24 cellular contexts compared by ENCODE assay signal in genomic region chr4:95021099-95021498, GRCh38.
DNase-seq lines count a peak whose midpoint lies in the region; ATAC-seq, FAIRE-seq and TF ChIP-seq lines count a peak whose summit lies in the region.
"Had no signal": no experiment of that assay in that cellular context is flagged by ENCODE, and none has a peak within 500 bp of the region (broad histone marks: within the 10 kb centered on the region; RNA-seq: fewer than 3 reads in every experiment).

No MANE protein-coding gene starts in this region.

- H3K27me3 Mint-ChIP-seq in MCF 10A (ENCODE audit: insufficient read depth, unreplicated experiment), result no peaks in the 10 kb centered on the region
- H3K27me3 Mint-ChIP-seq: CD4-positive, alpha-beta memory T cell; CD4-positive, CD25-positive, alpha-beta regulatory T cell; CD8-positive, alpha-beta memory T cell had no signal

- WGBS in A549 (ENCODE audit: missing lambda C conversion rate), result 93% methylated on average over 1 of the region's 1 CpG

- H3K4me2 ChIP-seq in A549, result peak overlapping the region; percentile 75; the same call in 1 of the 3 replicates
- H3K4me2 ChIP-seq: BLaER1 had no signal

- no peak for TF ChIP-seq RAD21 in A549 (conservative IDR thresholded peaks at IDR 0.05 in 1 of 2, IDR thresholded peaks at IDR 0.05 in 1 of 2)

- no peak for TF ChIP-seq CTCF in A549 (IDR thresholded peaks at IDR 0.05)
- no peak for TF ChIP-seq CTCF in D721Med (IDR thresholded peaks at IDR 0.05; ENCODE audit: insufficient read depth, missing control alignments)
- TF ChIP-seq CTCF in MCF 10A (IDR thresholded peaks at IDR 0.05; ENCODE audit: unreplicated experiment), result no peak

- no peaks in the 10 kb centered on the region for H3K9me3 Mint-ChIP-seq in MCF 10A (ENCODE audit: unreplicated experiment)
- H3K9me3 Mint-ChIP-seq: CD8-positive, alpha-beta memory T cell had no signal

- no peaks in the 10 kb centered on the region for H3K9me3 ChIP-seq in A549
- no peaks in the 10 kb centered on the region for H3K9me3 ChIP-seq in SK-N-MC (ENCODE audit: low read depth, low read length)
- H3K9me3 ChIP-seq: BE2C, BLaER1 had no signal

- BruUV-seq in MCF 10A (replicated peaks; lab: Mats Ljungman, UMichigan), result no TSS peak

- DNase-seq in A549 (ENCODE audit: low read depth in 1 of 2, low spot score in 1 of 2), result no peak
- DNase-seq in D721Med (ENCODE audit: insufficient read length, low spot score), result no peak
- no peak for DNase-seq in SK-N-MC (ENCODE audit: low read depth, low spot score)
- DNase-seq in head of caudate nucleus, result no peak
- no peak for DNase-seq in MCF 10A (ENCODE audit: unreplicated experiment)
- DNase-seq in AG20443 (ENCODE audit: low spot score), result no peak
- DNase-seq: ACHN; BE2C; C1 segment of cervical spinal cord; CD4-positive, CD25-positive, alpha-beta regulatory T cell; CD8-positive, alpha-beta memory T cell; COR-L47; DMS79 treated with DMSO at 0.1 percent for 48 hours; GF-D8 had no signal

- ATAC-seq in A549 (no peak), GM21723 (IDR thresholded peaks at IDR 0.05; ENCODE audit: unreplicated experiment) (no peak)
- ATAC-seq: GM12878 had no signal

- intact Hi-C loops in head of caudate nucleus (cut with DNase I), result no loop called here
- intact Hi-C loops in MCF 10A (cut with micrococcal nuclease), result loop anchor here (5.0 kb wide), 1 partner anchor 84 kb away; no protein-coding TSS in a partner anchor

- H3K36me3 ChIP-seq in SK-N-MC (ENCODE audit: insufficient read depth, low read length), result no peaks in the 10 kb centered on the region
- H3K36me3 ChIP-seq: BE2C, BLaER1 had no signal

- H3K27ac ChIP-seq in A549 (peak overlapping the region in 1 of 2 experiments; percentile 34; a peak in 1 of 6 replicates), SK-N-MC (peak overlapping the region; percentile 11; the same call in 1 of the 2 replicates)
- H3K27ac ChIP-seq: 22Rv1, BLaER1 had no signal

- H3K4me3 ChIP-seq in A549 (no peak overlapping the region), SK-N-MC (no peak overlapping the region)
- H3K4me3 ChIP-seq: BLaER1, GM12878 had no signal

- H3K4me3 Mint-ChIP-seq in MCF 10A (ENCODE audit: unreplicated experiment), result no peak overlapping the region
- H3K4me3 Mint-ChIP-seq: CD14-positive monocyte; CD4-positive, alpha-beta memory T cell; CD4-positive, CD25-positive, alpha-beta regulatory T cell; CD8-positive, alpha-beta memory T cell had no signal

- TF ChIP-seq POLR2A in A549 (IDR thresholded peaks at IDR 0.05; ENCODE audit: low read length), result no peak

- CTCF ChIA-PET in A549 (lab: Yijun Ruan, JAX), result interaction anchor here (0.8 kb wide), 1 partner anchor 18 kb away, joined by 3 read pairs; no protein-coding TSS in a partner anchor
- CTCF ChIA-PET in MCF 10A (lab: Yijun Ruan, JAX), result interaction anchor here (0.6 to 1.9 kb wide), 3 partner anchors 10 to 223 kb away, joined by 3 to 4 read pairs (median 4); no protein-coding TSS in a partner anchor

- H3K36me3 Mint-ChIP-seq in MCF 10A (ENCODE audit: insufficient read depth, unreplicated experiment), result no peaks in the 10 kb centered on the region
- H3K36me3 Mint-ChIP-seq: CD14-positive monocyte; CD4-positive, alpha-beta memory T cell; CD4-positive, CD25-positive, alpha-beta regulatory T cell; CD8-positive, alpha-beta memory T cell had no signal

- peaks cover 67% of the 10 kb centered on the region for H3K4me1 ChIP-seq in A549
- H3K4me1 ChIP-seq: BE2C, BLaER1 had no signal

- no peak overlapping the region for H3K9ac ChIP-seq in SK-N-MC (ENCODE audit: insufficient read length)
- H3K9ac ChIP-seq: BLaER1 had no signal

- H3K27ac Mint-ChIP-seq in MCF 10A (ENCODE audit: low read depth, unreplicated experiment), result no peak overlapping the region
- H3K27ac Mint-ChIP-seq: CD14-positive monocyte; CD4-positive, alpha-beta memory T cell; CD4-positive, CD25-positive, alpha-beta regulatory T cell; CD8-positive, alpha-beta memory T cell had no signal

- POLR2A ChIA-PET in A549 (lab: Yijun Ruan, JAX) (no interaction called here), MCF 10A (lab: Yijun Ruan, JAX) (interaction anchor here (0.7 kb wide), 1 partner anchor 17 kb away, joined by 3 read pairs; no protein-coding TSS in a partner anchor)

- FAIRE-seq in A549 (lab: Jason Lieb, UNC) (no peak), D721Med (lab: Jason Lieb, UNC) (peak; percentile 32), colon (lab: Jason Lieb, UNC) (peak; percentile 58)
- FAIRE-seq: G401.6, GM12878, GM12892, GM18507 had no signal

- H3K4me1 Mint-ChIP-seq in MCF 10A (ENCODE audit: insufficient read depth, unreplicated experiment), result peaks cover 6% of the 10 kb centered on the region
- H3K4me1 Mint-ChIP-seq: CD14-positive monocyte; CD4-positive, alpha-beta memory T cell; CD4-positive, CD25-positive, alpha-beta regulatory T cell; CD8-positive, alpha-beta memory T cell had no signal

- no peak for TF ChIP-seq EP300 in A549 (IDR thresholded peaks at IDR 0.05)

TF ChIP-seq in A549, 52 proteins besides CTCF, POLR2A, EP300 and RAD21:
- TF ChIP-seq PHF8 (IDR thresholded peaks at IDR 0.05; ENCODE audit: borderline replicate concordance, low read depth), result no peak
- TF ChIP-seq ZFP36 (IDR thresholded peaks at IDR 0.05; ENCODE audit: borderline replicate concordance, partially characterized antibody), result no peak
- TF ChIP-seq NR3C1 (IDR thresholded peaks at IDR 0.05), result no peak
- TF ChIP-seq SREBF2 (IDR thresholded peaks at IDR 0.05), result no peak
- TF ChIP-seq RNF2 (IDR thresholded peaks at IDR 0.05; ENCODE audit: borderline replicate concordance, low read depth), result no peak
- TF ChIP-seq HEYL (CRISPR knock-in tag; IDR thresholded peaks at IDR 0.05), result no peak
- no peak for TF ChIP-seq RFX5 (IDR thresholded peaks at IDR 0.05)
- no peak for TF ChIP-seq CHD4 (IDR thresholded peaks at IDR 0.05; ENCODE audit: borderline replicate concordance)
- no peak for TF ChIP-seq MAFK (IDR thresholded peaks at IDR 0.05; ENCODE audit: partially characterized antibody)
- no peak for TF ChIP-seq ZNF302 (CRISPR knock-in tag; IDR thresholded peaks at IDR 0.05)
